ENCODE assay signal across 1 cellular context in the genomic region with DNA sequence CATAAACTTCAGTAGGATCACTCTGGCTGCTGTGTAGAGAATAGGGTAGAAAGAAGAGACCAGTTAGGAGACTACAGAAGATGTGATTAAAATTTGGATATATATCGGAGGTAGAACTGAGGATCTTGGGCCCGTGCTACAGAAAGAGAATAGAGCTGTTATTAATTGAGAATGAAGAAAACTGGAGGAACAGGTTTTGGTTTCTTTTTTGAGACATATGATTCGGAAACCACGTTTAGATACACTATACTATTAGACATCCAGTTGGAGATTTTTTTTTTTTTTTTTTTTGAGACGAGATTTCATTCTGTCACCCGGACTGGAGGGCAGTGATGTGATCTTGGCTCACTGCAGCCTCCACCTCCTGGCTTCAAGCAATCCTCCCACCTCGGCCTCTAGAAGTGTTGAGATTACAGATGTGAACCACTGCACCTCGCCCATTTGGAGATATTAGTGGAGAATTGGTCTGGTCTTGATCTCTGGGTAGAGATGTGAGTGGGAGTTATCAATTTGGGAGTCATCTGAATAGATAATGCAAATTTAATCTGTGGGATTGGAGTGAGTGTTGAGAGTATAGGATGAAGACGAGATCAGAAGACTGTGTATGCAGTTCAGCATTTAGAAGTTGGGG.
TF ChIP-seq lines count a peak whose summit lies in the region.

No MANE protein-coding gene starts in this region.

TF ChIP-seq in GM23338, 12 proteins besides CTCF, POLR2A, EP300 and RAD21 (continued from another document):
- TF ChIP-seq REST (IDR thresholded peaks at IDR 0.05; ENCODE audit: unreplicated experiment): no peak
